In genomic region chr3:120172070-120172469, GRCh38 we compare ENCODE assay signal across 15 cellular contexts.
DNase-seq lines count a peak whose midpoint lies in the region; ATAC-seq, FAIRE-seq and TF ChIP-seq lines count a peak whose summit lies in the region.
"Had no signal": no experiment of that assay in that cellular context is flagged by ENCODE, and none has a peak within 500 bp of the region (broad histone marks: within the 10 kb centered on the region; RNA-seq: fewer than 3 reads in every experiment).

No MANE protein-coding gene starts in this region.

- POLR2A ChIA-PET in A549 (lab: Yijun Ruan, JAX): interaction anchor here (2.8 kb wide), 1 partner anchor 77 kb away, joined by 16 read pairs; the partner anchor contains the start of gene GSK3B

- no peak for DNase-seq in A549 (ENCODE audit: low read depth in 1 of 2, low spot score in 1 of 2)
- DNase-seq in GM04504 (ENCODE audit: low read depth): peak; percentile 76
- peak; percentile 80 for DNase-seq in astrocyte of the hippocampus (ENCODE audit: low read depth, low spot score)
- DNase-seq in keratinocyte (ENCODE audit: low read depth, low spot score): no peak
- no peak for DNase-seq in iPS-NIHi7 (ENCODE audit: extremely low spot score)
- DNase-seq in NCI-H748 treated with DMSO at 0.1 percent for 48 hours (lab: John Stamatoyannopoulos, UW): no peak
- DNase-seq in GM19240 (ENCODE audit: insufficient read length, low spot score): no peak
- no peak for DNase-seq in LoVo (ENCODE audit: low spot score)
- DNase-seq: activated CD8-positive, alpha-beta memory T cell treated with anti-CD3 and anti-CD28 coated beads, Interleukin-2, amount 50 U/mL, for 4 hours; GDM1; mucosa of descending colon; NCI-H1092 treated with DMSO at 0.1 percent for 48 hours; NCI-H526 had no signal

- CTCF ChIA-PET in A549 (lab: Yijun Ruan, JAX): interaction anchor here (1.0 kb wide), 1 partner anchor 12 kb away, joined by 3 read pairs; no protein-coding TSS in a partner anchor

- H3K36me3 ChIP-seq in keratinocyte (ENCODE audit: control insufficient read depth in 2 of 2, extremely low read depth in 1 of 2, insufficient read depth in 2 of 2, low read length in 2 of 2): no peaks in the 10 kb centered on the region

- no peak for TF ChIP-seq POLR2A in A549 (IDR thresholded peaks at IDR 0.05; ENCODE audit: low read length)

- no peak for TF ChIP-seq EP300 in A549 (IDR thresholded peaks at IDR 0.05)

- H3K27me3 ChIP-seq in keratinocyte (ENCODE audit: control insufficient read depth, extremely low read depth, insufficient read depth, low read length): no peaks in the 10 kb centered on the region

- no peak overlapping the region for H2AFZ ChIP-seq in keratinocyte (ENCODE audit: control insufficient read depth, low read length)

- H3K4me3 ChIP-seq in A549: no peak overlapping the region
- no peak overlapping the region for H3K4me3 ChIP-seq in keratinocyte (ENCODE audit: control insufficient read depth in 2 of 3, extremely low read depth in 1 of 3, insufficient read depth in 2 of 3, low read depth in 1 of 3, low read length in 3 of 3)
- H3K4me3 ChIP-seq: mucosa of descending colon, SK-N-MC had no signal

- H4K20me1 ChIP-seq in keratinocyte (ENCODE audit: control insufficient read depth, extremely low read depth, insufficient read depth, low read length): no peaks in the 10 kb centered on the region

- H3K27ac ChIP-seq in A549 (peak overlapping the region; percentile 23 to 74; a peak in 4 of 6 replicates), keratinocyte (ENCODE audit: control insufficient read depth, insufficient read depth, low read length) (peak overlapping the region; percentile 37)
- H3K27ac ChIP-seq: SK-N-MC had no signal

- ATAC-seq in A549: no peak
- ATAC-seq: mucosa of descending colon; stimulated activated memory B cell treated with anti-CD40 and anti-IgM and Interleukin-4, amounts not matched to agents 10 μg/mL and 1 μg/mL and 100 μg/mL, for 72 hours had no signal

- H3K4me1 ChIP-seq in A549 (peaks cover 61% of the 10 kb centered on the region), keratinocyte (ENCODE audit: control insufficient read depth, extremely low read depth, insufficient read depth, low read length) (peaks cover 39% of the 10 kb centered on the region)

- no peaks in the 10 kb centered on the region for H3K79me2 ChIP-seq in keratinocyte (ENCODE audit: control insufficient read depth, insufficient read depth, low read length)

- H3K9me3 ChIP-seq in A549 (no peaks in the 10 kb centered on the region), keratinocyte (ENCODE audit: control insufficient read depth, low read depth, low read length) (no peaks in the 10 kb centered on the region)
- H3K9me3 ChIP-seq: mucosa of descending colon had no signal

- no peak for TF ChIP-seq CTCF in A549 (IDR thresholded peaks at IDR 0.05)
- TF ChIP-seq CTCF in keratinocyte (optimal IDR thresholded peaks at IDR 0.05 in 1 of 3, IDR thresholded peaks at IDR 0.05 in 1 of 3, conservative IDR thresholded peaks at IDR 0.05 in 1 of 3; ENCODE audit: extremely low read depth in 1 of 3, insufficient read depth in 2 of 3, low read length in 3 of 3): no peak

- H3K4me2 ChIP-seq in A549 (no peak overlapping the region), keratinocyte (ENCODE audit: control insufficient read depth, extremely low read depth, insufficient read depth, low read depth, low read length) (no peak overlapping the region)

- 58% methylated on average over 6 of the region's 6 CpGs for WGBS in A549 (ENCODE audit: missing lambda C conversion rate)

- dilution Hi-C loops in keratinocyte (cut with MboI; ENCODE audit: extremely low pct_ligation_motif_present, low sequenced_read_pairs): no loop called here

- FAIRE-seq in A549 (lab: Jason Lieb, UNC) (no peak), keratinocyte (lab: Jason Lieb, UNC) (peak; percentile 13)

- H3K9ac ChIP-seq in keratinocyte (ENCODE audit: control insufficient read depth, extremely low read depth, insufficient read depth, low read length): no peak overlapping the region

- no peak for TF ChIP-seq RAD21 in A549 (conservative IDR thresholded peaks at IDR 0.05 in 1 of 2, IDR thresholded peaks at IDR 0.05 in 1 of 2)

- no peaks in the 10 kb centered on the region for H3K9me1 ChIP-seq in keratinocyte (ENCODE audit: control insufficient read depth, extremely low read depth, insufficient read depth, low read length)

TF ChIP-seq in A549, 52 proteins besides CTCF, POLR2A, EP300 and RAD21:
- TF ChIP-seq HMGXB4 (CRISPR knock-in tag; IDR thresholded peaks at IDR 0.05; ENCODE audit: borderline replicate concordance): no peak
- peak; percentile 47; the same call in 1 of the 2 replicates for TF ChIP-seq MAX (IDR thresholded peaks at IDR 0.05)

Comparison
In these comparisons a context has a peak if more than half of its experiments do, and no peak if none do; other contexts are left out.
1. DNase-seq: peak in GM04504 (single experiment) and astrocyte of the hippocampus (single experiment); none in A549 (0 of 2), keratinocyte (single experiment), iPS-NIHi7 (single experiment), NCI-H748 treated with DMSO at 0.1 percent for 48 hours (single experiment), GM19240 (single experiment) and LoVo (single experiment).